Comparison of ENCODE assay signal across 9 cellular contexts in genomic region chr10:113058175-113058961, GRCh38.
A peak's percentile ranks its signal among the peaks of the same experiment; 100 is the strongest.
DNase-seq lines count a peak whose midpoint lies in the region; ATAC-seq and TF ChIP-seq lines count a peak whose summit lies in the region.
"Had no signal": no experiment of that assay in that cellular context is flagged by ENCODE, and none has a peak within 500 bp of the region (broad histone marks: within the 10 kb centered on the region; RNA-seq: fewer than 3 reads in every experiment).

No MANE protein-coding gene starts in this region.

- ATAC-seq in upper lobe of right lung (peak; percentile 61), HG02571 (IDR thresholded peaks at IDR 0.05; ENCODE audit: unreplicated experiment) (no peak), HG03354 (IDR thresholded peaks at IDR 0.05; ENCODE audit: poor library complexity, severe bottlenecking, unreplicated experiment) (no peak)
- ATAC-seq: HCT116 had no signal

- CTCF ChIA-PET in activated CD4-positive, alpha-beta memory T cell treated with anti-CD3 and anti-CD28 coated beads for 36 hours (lab: Charles Lee), result no interaction called here

- no peaks in the 10 kb centered on the region for H3K4me1 Mint-ChIP-seq in activated CD4-positive, alpha-beta memory T cell treated with anti-CD3 and anti-CD28 coated beads for 36 hours (ENCODE audit: low read depth)

- intact Hi-C loops in upper lobe of right lung (cut with DNase I), result no loop called here
- intact Hi-C loops in activated CD4-positive, alpha-beta memory T cell treated with anti-CD3 and anti-CD28 coated beads for 36 hours (cut with micrococcal nuclease), result no loop called here

- no peaks in the 10 kb centered on the region for H3K9me3 Mint-ChIP-seq in activated CD4-positive, alpha-beta memory T cell treated with anti-CD3 and anti-CD28 coated beads for 36 hours

- no peak overlapping the region for H3K27ac Mint-ChIP-seq in activated CD4-positive, alpha-beta memory T cell treated with anti-CD3 and anti-CD28 coated beads for 36 hours

- H3K27me3 ChIP-seq in upper lobe of right lung, result no peaks in the 10 kb centered on the region

- H3K27me3 Mint-ChIP-seq in activated CD4-positive, alpha-beta memory T cell treated with anti-CD3 and anti-CD28 coated beads for 36 hours, result peaks cover 1% of the 10 kb centered on the region

- H3K4me3 Mint-ChIP-seq in activated CD4-positive, alpha-beta memory T cell treated with anti-CD3 and anti-CD28 coated beads for 36 hours, result no peak overlapping the region

- H3K4me1 ChIP-seq in upper lobe of right lung, result peaks cover 44% of the 10 kb centered on the region

- POLR2A ChIA-PET in activated CD4-positive, alpha-beta memory T cell treated with anti-CD3 and anti-CD28 coated beads for 36 hours (lab: Charles Lee), result no interaction called here

- H3K4me3 ChIP-seq in upper lobe of right lung, result no peak overlapping the region

- no peaks in the 10 kb centered on the region for H3K36me3 Mint-ChIP-seq in activated CD4-positive, alpha-beta memory T cell treated with anti-CD3 and anti-CD28 coated beads for 36 hours

- H3K9me3 ChIP-seq in upper lobe of right lung, result no peaks in the 10 kb centered on the region

- no peak for TF ChIP-seq CTCF in upper lobe of right lung (IDR thresholded peaks at IDR 0.05)

- peak overlapping the region; percentile 75 for H3K27ac ChIP-seq in upper lobe of right lung

- H3K36me3 ChIP-seq in upper lobe of right lung, result no peaks in the 10 kb centered on the region

- DNase-seq in NCI-H510A treated with DMSO at 0.1 percent for 48 hours (lab: John Stamatoyannopoulos, UW), result peak; percentile 38
- no peak for DNase-seq in NCI-H510A (lab: John Stamatoyannopoulos, UW)
- peak; percentile 55 for DNase-seq in astrocyte of the hippocampus (ENCODE audit: low read depth, low spot score)
- DNase-seq in left kidney (ENCODE audit: low read depth, low spot score), result peak; percentile 76
- no peak for DNase-seq in upper lobe of right lung
- no peak for DNase-seq in activated CD4-positive, alpha-beta memory T cell treated with anti-CD3 and anti-CD28 coated beads for 36 hours

Comparison
In these comparisons a context has a peak if more than half of its experiments do, and no peak if none do; other contexts are left out.
1. DNase-seq: peak in NCI-H510A treated with DMSO at 0.1 percent for 48 hours (single experiment), astrocyte of the hippocampus (single experiment) and left kidney (single experiment); none in NCI-H510A (single experiment), upper lobe of right lung (single experiment) and activated CD4-positive, alpha-beta memory T cell treated with anti-CD3 and anti-CD28 coated beads for 36 hours (single experiment).